ENCODE assay signal across 19 cellular contexts in the genomic region with DNA sequence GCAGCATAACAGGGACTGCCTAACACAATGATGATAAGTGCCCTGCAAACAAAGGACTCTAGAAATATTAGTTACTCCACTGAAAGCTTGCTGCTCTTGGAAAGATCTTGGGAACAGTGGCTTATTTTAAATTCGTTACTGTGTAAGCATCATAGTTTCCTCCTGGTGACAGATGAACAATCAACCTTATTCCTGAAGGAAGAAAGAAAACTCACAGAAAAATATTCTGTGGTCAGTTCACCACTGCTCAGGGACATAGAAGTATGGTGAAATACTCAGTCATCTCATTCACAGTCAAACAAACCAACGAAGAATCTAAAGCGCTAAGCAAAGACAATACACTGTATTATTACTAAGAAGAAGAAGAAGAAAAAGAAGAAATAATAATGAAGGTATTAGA. TPM values are rescaled to one million over a fixed set of nuclear protein-coding genes. Genes with fewer than 3 reads are reported as not detected.
A peak's percentile ranks its signal among the peaks of the same experiment; 100 is the strongest.
DNase-seq lines count a peak whose midpoint lies in the region; ATAC-seq, FAIRE-seq and TF ChIP-seq lines count a peak whose summit lies in the region.
"Had no signal": no experiment of that assay in that cellular context is flagged by ENCODE, and none has a peak within 500 bp of the region (broad histone marks: within the 10 kb centered on the region; RNA-seq: fewer than 3 reads in every experiment).

No MANE protein-coding gene starts in this region.

- DNase-seq in AG10803 (ENCODE audit: low read depth): peak; percentile 25
- no peak for DNase-seq in HFFc6
- no peak for DNase-seq in astrocyte (ENCODE audit: low read depth)
- DNase-seq in neuronal stem cell (ENCODE audit: low spot score): no peak
- no peak for DNase-seq in left ventricle myocardium superior
- no peak for DNase-seq in GM13976 (ENCODE audit: low spot score)
- DNase-seq: 8988T; BE2C; CD4-positive, alpha-beta memory T cell; DMS153; DMS79; GDM1; GOT3; H7 had no signal

- no CpG with 5 or more reads among the region's 3 CpGs for WGBS in neuronal stem cell (ENCODE audit: extremely low coverage in 2 of 2, insufficient read length in 2 of 2, insufficient replicate concordance in 1 of 2), 2 donors

- H3K27me3 Mint-ChIP-seq in HFFc6 (ENCODE audit: insufficient read depth) (peaks cover 6% of the 10 kb centered on the region), astrocyte (ENCODE audit: low read depth, unreplicated experiment) (peaks cover 3% of the 10 kb centered on the region)

- no peak overlapping the region for H3K14ac ChIP-seq in neuronal stem cell (ENCODE audit: low read length)

- ATAC-seq in HG03039 (IDR thresholded peaks at IDR 0.05; ENCODE audit: unreplicated experiment): no peak
- ATAC-seq in left ventricle myocardium superior: no peak
- ATAC-seq: HCT116 had no signal

- H2AK5ac ChIP-seq in neuronal stem cell (ENCODE audit: low read depth, low read length): no peak overlapping the region

- no peak overlapping the region for H2BK12ac ChIP-seq in neuronal stem cell (ENCODE audit: low read length)

- no peak overlapping the region for H2BK15ac ChIP-seq in neuronal stem cell (ENCODE audit: low read length)

- H3K4me2 ChIP-seq in astrocyte (ENCODE audit: low read length): no peak overlapping the region
- H3K4me2 ChIP-seq in neuronal stem cell (ENCODE audit: insufficient read depth, low read length, poor library complexity, severe bottlenecking): no peak overlapping the region

- no peak overlapping the region for H4K91ac ChIP-seq in neuronal stem cell (ENCODE audit: low read depth, low read length, poor library complexity)

- H3K9me3 ChIP-seq in astrocyte (ENCODE audit: insufficient read depth, low read depth, low read length) (no peaks in the 10 kb centered on the region), neuronal stem cell (replicated peaks in 1 of 2; ENCODE audit: control insufficient read depth in 2 of 2, insufficient read depth in 1 of 2, low read depth in 1 of 2, low read length in 2 of 2) (no peaks in the 10 kb centered on the region)
- H3K9me3 ChIP-seq: BE2C had no signal

- intact Hi-C loops in left ventricle myocardium superior (cut with micrococcal nuclease): no loop called here

- H3K9me3 Mint-ChIP-seq in HFFc6: peaks cover 13% of the 10 kb centered on the region
- H3K9me3 Mint-ChIP-seq in astrocyte (ENCODE audit: unreplicated experiment): no peaks in the 10 kb centered on the region
- H3K9me3 Mint-ChIP-seq: CD4-positive, alpha-beta memory T cell had no signal

- H3K4ac ChIP-seq in neuronal stem cell (ENCODE audit: low read length): no peak overlapping the region

- H3K4me3 ChIP-seq in AG10803 (ENCODE audit: low read length) (no peak overlapping the region), astrocyte (ENCODE audit: insufficient read depth, low read depth, low read length) (no peak overlapping the region), neuronal stem cell (ENCODE audit: low read length in 2 of 2) (no peak overlapping the region)

- no peak for FAIRE-seq in astrocyte (lab: Jason Lieb, UNC)
- FAIRE-seq: GM12892 had no signal

- H3K36me3 ChIP-seq in astrocyte (ENCODE audit: insufficient read depth, low read length): no peaks in the 10 kb centered on the region
- H3K36me3 ChIP-seq in neuronal stem cell (replicated peaks in 1 of 2; ENCODE audit: control insufficient read depth in 2 of 2, insufficient read depth in 2 of 2, low read length in 2 of 2): no peaks in the 10 kb centered on the region
- H3K36me3 ChIP-seq: BE2C had no signal

- H3K27me3 ChIP-seq in astrocyte (ENCODE audit: insufficient read depth, low read length): no peaks in the 10 kb centered on the region
- no peaks in the 10 kb centered on the region for H3K27me3 ChIP-seq in neuronal stem cell (ENCODE audit: control insufficient read depth in 3 of 3, insufficient read depth in 3 of 3, low read depth in 1 of 3, low read length in 3 of 3)
- H3K27me3 ChIP-seq: BE2C had no signal

- no peaks in the 10 kb centered on the region for H4K20me1 ChIP-seq in astrocyte (ENCODE audit: insufficient read depth, low read length)

- H3K79me2 ChIP-seq in astrocyte (ENCODE audit: insufficient read depth, low read length): no peaks in the 10 kb centered on the region

- H3K27ac Mint-ChIP-seq in HFFc6: no peak overlapping the region; the same call in 1 of the 2 replicates
- H3K27ac Mint-ChIP-seq in astrocyte (ENCODE audit: unreplicated experiment): peak overlapping the region; percentile 28
- H3K27ac Mint-ChIP-seq: CD14-positive monocyte; CD4-positive, alpha-beta memory T cell had no signal

- H3K36me3 Mint-ChIP-seq in HFFc6 (ENCODE audit: low read depth) (peaks cover 78% of the 10 kb centered on the region), astrocyte (ENCODE audit: low read depth, unreplicated experiment) (no peaks in the 10 kb centered on the region)
- H3K36me3 Mint-ChIP-seq: CD14-positive monocyte; CD4-positive, alpha-beta memory T cell had no signal

- H3K4me3 Mint-ChIP-seq in HFFc6 (0 out of 2 replicates have a peak overlapping the region, but pooled peaks have one; percentile 17), astrocyte (ENCODE audit: unreplicated experiment) (no peak overlapping the region)
- H3K4me3 Mint-ChIP-seq: CD14-positive monocyte had no signal

- H4K8ac ChIP-seq in neuronal stem cell (ENCODE audit: low read depth, low read length): no peak overlapping the region

- H2BK120ac ChIP-seq in neuronal stem cell (ENCODE audit: low read depth, low read length): no peak overlapping the region

- H3K4me1 ChIP-seq in astrocyte (ENCODE audit: insufficient read depth, low read length): no peaks in the 10 kb centered on the region
- peaks cover 0 to 10% of the 10 kb centered on the region in 2 donors for H3K4me1 ChIP-seq in neuronal stem cell (ENCODE audit: control insufficient read depth in 2 of 2, insufficient read depth in 1 of 2, low read depth in 1 of 2, low read length in 2 of 2)
- H3K4me1 ChIP-seq: BE2C had no signal

- H3K4me1 Mint-ChIP-seq in HFFc6 (ENCODE audit: low read depth) (peaks cover 97% of the 10 kb centered on the region), astrocyte (ENCODE audit: low read depth, unreplicated experiment) (peaks cover 17% of the 10 kb centered on the region)
- H3K4me1 Mint-ChIP-seq: CD4-positive, alpha-beta memory T cell had no signal

- H2BK5ac ChIP-seq in neuronal stem cell (ENCODE audit: low read length): no peak overlapping the region

- H2AFZ ChIP-seq in astrocyte (ENCODE audit: low read depth, low read length) (no peak overlapping the region), neuronal stem cell (ENCODE audit: low read length) (peak overlapping the region; percentile 62)

- H3K27ac ChIP-seq in astrocyte (ENCODE audit: low read depth, low read length): no peak overlapping the region
- no peak overlapping the region for H3K27ac ChIP-seq in neuronal stem cell (replicated peaks; ENCODE audit: low read length)

- H3K79me1 ChIP-seq in neuronal stem cell (ENCODE audit: low read depth, low read length): no peaks in the 10 kb centered on the region

- in situ Hi-C loops in GM13976 (cut with MboI; ENCODE audit: low sequenced_read_pairs, unreplicated experiment): no loop called here

- no peak overlapping the region for H3K9ac ChIP-seq in astrocyte (ENCODE audit: low read length)
- H3K9ac ChIP-seq in neuronal stem cell (ENCODE audit: low read depth, low read length, poor library complexity): no peak overlapping the region

- no peak overlapping the region for H3K23ac ChIP-seq in neuronal stem cell (ENCODE audit: low read depth, low read length, poor library complexity)

- no peak for TF ChIP-seq CTCF in AG10803 (conservative IDR thresholded peaks at IDR 0.05; ENCODE audit: low read length)
- no peak for TF ChIP-seq CTCF in HFFc6 (IDR thresholded peaks at IDR 0.05)
- TF ChIP-seq CTCF in astrocyte (IDR thresholded peaks at IDR 0.05; ENCODE audit: insufficient read depth, low read depth, low read length): no peak
- no peak for TF ChIP-seq CTCF in GM13976 (IDR thresholded peaks at IDR 0.05; ENCODE audit: borderline replicate concordance, control extremely low read depth, extremely low read depth, insufficient read depth, missing control alignments)

- H3K18ac ChIP-seq in neuronal stem cell (ENCODE audit: low read length): no peak overlapping the region

RNA-seq across cellular contexts. Expression of a gene that starts 27.8 kb away (rescaled TPM):
- 10 to 100 TPM; 36.6 to 99.7 (median 40.6) TPM for total RNA-seq in HFFc6 (2021; fragmentation: NEBNext Ultra II Directional; extraction: Animal tissue kit (Norgen Biotek cat#: 25700))
- total RNA-seq in astrocyte (3.5 and 3.9 TPM in 2 replicates), left ventricle myocardium superior (0.15 TPM)
- 0.03 TPM for polyA plus RNA-seq in neuronal stem cell (2013, experiment 1 of 2)
- 0.03 TPM for polyA plus RNA-seq in neuronal stem cell (2013, experiment 2 of 2)
- total RNA-seq: CD4-positive, alpha-beta memory T cell; HT-29 had no signal
- polyA plus RNA-seq: CD14-positive monocyte; CD4-positive, alpha-beta memory T cell had no signal
